In genomic region chr4:139295317-139296299, GRCh38 we compare ENCODE assay signal across 8 cellular contexts. TPM values are rescaled to one million over a fixed set of nuclear protein-coding genes. Genes with fewer than 3 reads are reported as not detected.
DNase-seq lines count a peak whose midpoint lies in the region; ATAC-seq and TF ChIP-seq lines count a peak whose summit lies in the region.

No MANE protein-coding gene starts in this region.

- peaks cover 17% of the 10 kb centered on the region for H3K4me1 ChIP-seq in HUES6 (ENCODE audit: control insufficient read depth, insufficient read depth, low read length)
- H3K4me1 ChIP-seq in NT2/D1 (ENCODE audit: insufficient read depth, insufficient read length), result no peaks in the 10 kb centered on the region
- H3K4me1 ChIP-seq in mucosa of descending colon (ENCODE audit: low read depth), result peaks cover 20% of the 10 kb centered on the region

- intact Hi-C loops in mucosa of descending colon (cut with DNase I, micrococcal nuclease), result no loop called here

- ATAC-seq in GM21423 (IDR thresholded peaks at IDR 0.05; ENCODE audit: unreplicated experiment) (peak; percentile 93), mucosa of descending colon (peak; percentile 98)

- H3K27ac ChIP-seq in HUES6 (ENCODE audit: low read depth, low read length), result peak overlapping the region; percentile 90

- peak overlapping the region; percentile 93 for H3K9ac ChIP-seq in HUES6 (ENCODE audit: low read length)
- peak overlapping the region; percentile 83 for H3K9ac ChIP-seq in NT2/D1 (ENCODE audit: insufficient read length, low read depth)

- peaks cover 21% of the 10 kb centered on the region for H3K36me3 ChIP-seq in HUES6 (ENCODE audit: control insufficient read depth, insufficient read depth, low read length)
- peaks cover 18% of the 10 kb centered on the region for H3K36me3 ChIP-seq in NT2/D1 (ENCODE audit: insufficient read depth, insufficient read length, low read length)
- H3K36me3 ChIP-seq in mucosa of descending colon (ENCODE audit: low read depth), result peaks cover 9% of the 10 kb centered on the region

- H3K4me3 ChIP-seq in HUES6 (ENCODE audit: low read depth, low read length), result peak overlapping the region; percentile 89
- H3K4me3 ChIP-seq in NT2/D1 (ENCODE audit: insufficient read length, low read depth), result peak overlapping the region; percentile 76
- H3K4me3 ChIP-seq in mucosa of descending colon, result peak overlapping the region; percentile 80

- TF ChIP-seq CTCF in mucosa of descending colon (IDR thresholded peaks at IDR 0.05), result peak; percentile 97

- no peaks in the 10 kb centered on the region for H3K9me3 ChIP-seq in HUES6 (ENCODE audit: control insufficient read depth, insufficient read depth, low read depth, low read length)
- no peaks in the 10 kb centered on the region for H3K9me3 ChIP-seq in NT2/D1 (ENCODE audit: insufficient read depth, low read length)
- no peaks in the 10 kb centered on the region for H3K9me3 ChIP-seq in mucosa of descending colon

- H3K27me3 ChIP-seq in HUES6 (ENCODE audit: control insufficient read depth, insufficient read depth, low read length), result no peaks in the 10 kb centered on the region
- no peaks in the 10 kb centered on the region for H3K27me3 ChIP-seq in NT2/D1 (ENCODE audit: insufficient read depth, insufficient read length)

- peak; percentile 93 for DNase-seq in D341Med (ENCODE audit: low spot score)
- peak; percentile 82 for DNase-seq in NT2/D1 (ENCODE audit: low read depth, low spot score)
- peak; percentile 100 for DNase-seq in activated CD8-positive, alpha-beta memory T cell treated with anti-CD3 and anti-CD28 coated beads, Interleukin-2, amount 50 U/mL, for 4 hours
- peak; percentile 77 for DNase-seq in epidermal melanocyte (ENCODE audit: insufficient read length, low spot score)
- DNase-seq in mucosa of descending colon, result peak; percentile 98 to 100 (median 98)
- DNase-seq in stimulated activated CD8-positive, alpha-beta memory T cell treated with anti-CD3 and anti-CD28 coated beads, Interleukin-4, amount 100 ng/mL, for 1 hour (ENCODE audit: low read depth in 2 of 2, low spot score in 1 of 2), result peak; percentile 97 to 99

RNA-seq across cellular contexts. Expression of gene NAA15, which starts 5.7 kb away (rescaled TPM):
- 10 to 100 TPM; 28.2 to 47.4 (median 33.2) TPM for total RNA-seq in mucosa of descending colon

RNA-seq across cellular contexts. Expression of gene NDUFC1, which starts 6.7 kb away (rescaled TPM):
- 10 to 100 TPM; 68.0 to 89.3 (median 85.8) TPM for total RNA-seq in mucosa of descending colon

RNA-seq across cellular contexts. Expression of gene MGARP, which starts 15.6 kb away (rescaled TPM):
- under 1 TPM in 2 of 3 donors, not detected in 1; 0.29 to 0.73 TPM for total RNA-seq in mucosa of descending colon

Comparison
In these comparisons a context has a peak if more than half of its experiments do, and no peak if none do; other contexts are left out.
1. Peak in every context shown above with its lines: DNase-seq, ATAC-seq, H3K4me3 ChIP-seq and H3K27ac ChIP-seq.